Comparison of ENCODE assay signal across 8 cellular contexts in the genomic region with DNA sequence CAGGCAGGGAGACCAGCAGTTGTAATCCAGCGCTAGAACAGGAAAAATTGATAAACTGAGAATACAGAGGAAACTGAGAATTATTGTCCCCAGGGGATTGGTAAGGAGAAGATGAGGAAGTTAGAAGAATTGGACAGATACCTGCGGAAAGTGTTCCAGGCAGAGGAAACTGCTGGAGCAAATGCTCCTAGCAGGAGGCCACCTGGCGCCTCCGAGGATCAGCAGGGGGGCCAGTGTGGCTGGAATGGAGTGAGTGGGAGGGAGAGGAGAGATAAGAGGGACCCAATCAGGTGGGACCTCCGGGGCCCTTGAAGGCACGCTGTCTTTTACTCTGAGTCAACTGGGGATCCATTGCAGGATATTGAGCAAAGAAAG. TPM values are rescaled to one million over a fixed set of nuclear protein-coding genes. Genes with fewer than 3 reads are reported as not detected.
DNase-seq lines count a peak whose midpoint lies in the region; ATAC-seq and TF ChIP-seq lines count a peak whose summit lies in the region.

No MANE protein-coding gene starts in this region.

- H3K36me3 ChIP-seq in SJSA1: peaks cover 24% of the 10 kb centered on the region

- H3K27ac ChIP-seq in SJSA1: no peak overlapping the region

- DNase-seq in SJSA1 (ENCODE audit: low read depth in 1 of 2, low spot score in 2 of 2): peak in 1 of 2 experiments; percentile 16
- DNase-seq in fibroblast of pulmonary artery (ENCODE audit: low read depth): no peak
- no peak for DNase-seq in retinal pigment epithelial cell (ENCODE audit: low read depth)
- DNase-seq in AG20443 (ENCODE audit: low spot score): no peak
- DNase-seq in NCI-H510A treated with DMSO at 0.1 percent for 48 hours (lab: John Stamatoyannopoulos, UW): no peak
- no peak for DNase-seq in ureter (ENCODE audit: low spot score)

- peak overlapping the region; percentile 65 for H3K4me3 ChIP-seq in SJSA1
- peak overlapping the region; percentile 92 for H3K4me3 ChIP-seq in fibroblast of pulmonary artery (replicated peaks; ENCODE audit: low read depth, low read length)
- H3K4me3 ChIP-seq in retinal pigment epithelial cell (ENCODE audit: low read length): peak overlapping the region; percentile 84

- peaks cover 30% of the 10 kb centered on the region for H3K4me1 ChIP-seq in SJSA1 (replicated peaks)

- no peaks in the 10 kb centered on the region for H3K9me3 ChIP-seq in SJSA1 (replicated peaks)

- TF ChIP-seq CTCF in fibroblast of pulmonary artery (IDR thresholded peaks at IDR 0.05; ENCODE audit: low read length, missing control alignments) (no peak), retinal pigment epithelial cell (conservative IDR thresholded peaks at IDR 0.05; ENCODE audit: low read depth, low read length) (no peak)

- ATAC-seq in GM21360 (IDR thresholded peaks at IDR 0.05; ENCODE audit: unreplicated experiment) (peak; percentile 22), HG03457 (IDR thresholded peaks at IDR 0.05; ENCODE audit: unreplicated experiment) (no peak)

- no peaks in the 10 kb centered on the region for H3K27me3 ChIP-seq in SJSA1 (replicated peaks)

RNA-seq across cellular contexts. Expression of gene ANXA6, which starts 0.7 kb away (rescaled TPM):
- total RNA-seq in SJSA1 (2014; rRNA removed; shearing (Covaris generic)): 463 and 616 TPM in 2 replicates
- 123 TPM for total RNA-seq in ureter
